1 cellular context compared by ENCODE assay signal in the genomic region with DNA sequence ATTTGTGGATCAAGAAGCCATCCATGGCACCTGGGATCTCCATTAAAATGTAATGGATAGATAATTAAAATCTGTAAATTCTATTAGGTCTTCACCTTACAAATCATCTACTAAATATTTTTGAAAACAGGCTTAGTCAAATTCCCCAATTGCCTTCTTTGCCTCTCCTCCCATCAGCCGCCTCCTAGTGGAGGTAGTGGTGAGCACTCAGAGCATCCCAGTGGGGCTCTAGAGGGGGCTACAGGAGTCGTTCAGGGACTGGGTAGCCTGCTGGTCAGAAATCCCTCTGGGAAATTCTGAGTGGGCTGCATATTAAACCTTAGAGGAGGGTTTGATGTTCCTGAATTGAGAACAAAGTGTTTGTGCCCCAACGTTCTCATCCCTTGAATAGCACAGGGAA.
TF ChIP-seq lines count a peak whose summit lies in the region.

No MANE protein-coding gene starts in this region.

TF ChIP-seq in GM23338, 12 proteins besides CTCF, POLR2A, EP300 and RAD21 (continued from another document):
- TF ChIP-seq, protein P1, sequence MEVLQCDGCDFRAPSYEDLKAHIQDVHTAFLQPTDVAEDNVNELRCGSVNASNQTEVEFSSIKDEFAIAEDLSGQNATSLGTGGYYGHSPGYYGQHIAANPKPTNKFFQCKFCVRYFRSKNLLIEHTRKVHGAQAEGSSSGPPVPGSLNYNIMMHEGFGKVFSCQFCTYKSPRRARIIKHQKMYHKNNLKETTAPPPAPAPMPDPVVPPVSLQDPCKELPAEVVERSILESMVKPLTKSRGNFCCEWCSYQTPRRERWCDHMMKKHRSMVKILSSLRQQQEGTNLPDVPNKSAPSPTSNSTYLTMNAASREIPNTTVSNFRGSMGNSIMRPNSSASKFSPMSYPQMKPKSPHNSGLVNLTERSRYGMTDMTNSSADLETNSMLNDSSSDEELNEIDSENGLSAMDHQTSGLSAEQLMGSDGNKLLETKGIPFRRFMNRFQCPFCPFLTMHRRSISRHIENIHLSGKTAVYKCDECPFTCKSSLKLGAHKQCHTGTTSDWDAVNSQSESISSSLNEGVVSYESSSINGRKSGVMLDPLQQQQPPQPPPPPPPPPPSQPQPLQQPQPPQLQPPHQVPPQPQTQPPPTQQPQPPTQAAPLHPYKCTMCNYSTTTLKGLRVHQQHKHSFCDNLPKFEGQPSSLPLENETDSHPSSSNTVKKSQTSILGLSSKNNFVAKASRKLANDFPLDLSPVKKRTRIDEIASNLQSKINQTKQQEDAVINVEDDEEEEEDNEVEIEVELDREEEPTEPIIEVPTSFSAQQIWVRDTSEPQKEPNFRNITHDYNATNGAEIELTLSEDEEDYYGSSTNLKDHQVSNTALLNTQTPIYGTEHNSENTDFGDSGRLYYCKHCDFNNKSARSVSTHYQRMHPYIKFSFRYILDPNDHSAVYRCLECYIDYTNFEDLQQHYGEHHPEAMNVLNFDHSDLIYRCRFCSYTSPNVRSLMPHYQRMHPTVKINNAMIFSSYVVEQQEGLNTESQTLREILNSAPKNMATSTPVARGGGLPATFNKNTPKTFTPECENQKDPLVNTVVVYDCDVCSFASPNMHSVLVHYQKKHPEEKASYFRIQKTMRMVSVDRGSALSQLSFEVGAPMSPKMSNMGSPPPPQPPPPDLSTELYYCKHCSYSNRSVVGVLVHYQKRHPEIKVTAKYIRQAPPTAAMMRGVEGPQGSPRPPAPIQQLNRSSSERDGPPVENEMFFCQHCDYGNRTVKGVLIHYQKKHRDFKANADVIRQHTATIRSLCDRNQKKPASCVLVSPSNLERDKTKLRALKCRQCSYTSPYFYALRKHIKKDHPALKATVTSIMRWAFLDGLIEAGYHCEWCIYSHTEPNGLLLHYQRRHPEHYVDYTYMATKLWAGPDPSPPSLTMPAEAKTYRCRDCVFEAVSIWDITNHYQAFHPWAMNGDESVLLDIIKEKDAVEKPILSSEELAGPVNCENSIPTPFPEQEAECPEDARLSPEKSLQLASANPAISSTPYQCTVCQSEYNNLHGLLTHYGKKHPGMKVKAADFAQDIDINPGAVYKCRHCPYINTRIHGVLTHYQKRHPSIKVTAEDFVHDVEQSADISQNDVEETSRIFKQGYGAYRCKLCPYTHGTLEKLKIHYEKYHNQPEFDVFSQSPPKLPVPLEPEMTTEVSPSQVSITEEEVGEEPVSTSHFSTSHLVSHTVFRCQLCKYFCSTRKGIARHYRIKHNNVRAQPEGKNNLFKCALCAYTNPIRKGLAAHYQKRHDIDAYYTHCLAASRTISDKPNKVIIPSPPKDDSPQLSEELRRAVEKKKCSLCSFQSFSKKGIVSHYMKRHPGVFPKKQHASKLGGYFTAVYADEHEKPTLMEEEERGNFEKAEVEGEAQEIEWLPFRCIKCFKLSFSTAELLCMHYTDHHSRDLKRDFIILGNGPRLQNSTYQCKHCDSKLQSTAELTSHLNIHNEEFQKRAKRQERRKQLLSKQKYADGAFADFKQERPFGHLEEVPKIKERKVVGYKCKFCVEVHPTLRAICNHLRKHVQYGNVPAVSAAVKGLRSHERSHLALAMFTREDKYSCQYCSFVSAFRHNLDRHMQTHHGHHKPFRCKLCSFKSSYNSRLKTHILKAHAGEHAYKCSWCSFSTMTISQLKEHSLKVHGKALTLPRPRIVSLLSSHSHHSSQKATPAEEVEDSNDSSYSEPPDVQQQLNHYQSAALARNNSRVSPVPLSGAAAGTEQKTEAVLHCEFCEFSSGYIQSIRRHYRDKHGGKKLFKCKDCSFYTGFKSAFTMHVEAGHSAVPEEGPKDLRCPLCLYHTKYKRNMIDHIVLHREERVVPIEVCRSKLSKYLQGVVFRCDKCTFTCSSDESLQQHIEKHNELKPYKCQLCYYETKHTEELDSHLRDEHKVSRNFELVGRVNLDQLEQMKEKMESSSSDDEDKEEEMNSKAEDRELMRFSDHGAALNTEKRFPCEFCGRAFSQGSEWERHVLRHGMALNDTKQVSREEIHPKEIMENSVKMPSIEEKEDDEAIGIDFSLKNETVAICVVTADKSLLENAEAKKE (CRISPR knock-in tag; IDR thresholded peaks at IDR 0.05) = no peak
- TF ChIP-seq ZNF331 (CRISPR knock-in tag; IDR thresholded peaks at IDR 0.05; ENCODE audit: low read depth) = no peak
- TF ChIP-seq, protein P2, sequence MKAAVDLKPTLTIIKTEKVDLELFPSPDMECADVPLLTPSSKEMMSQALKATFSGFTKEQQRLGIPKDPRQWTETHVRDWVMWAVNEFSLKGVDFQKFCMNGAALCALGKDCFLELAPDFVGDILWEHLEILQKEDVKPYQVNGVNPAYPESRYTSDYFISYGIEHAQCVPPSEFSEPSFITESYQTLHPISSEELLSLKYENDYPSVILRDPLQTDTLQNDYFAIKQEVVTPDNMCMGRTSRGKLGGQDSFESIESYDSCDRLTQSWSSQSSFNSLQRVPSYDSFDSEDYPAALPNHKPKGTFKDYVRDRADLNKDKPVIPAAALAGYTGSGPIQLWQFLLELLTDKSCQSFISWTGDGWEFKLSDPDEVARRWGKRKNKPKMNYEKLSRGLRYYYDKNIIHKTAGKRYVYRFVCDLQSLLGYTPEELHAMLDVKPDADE (IDR thresholded peaks at IDR 0.05) = no peak
